Comparison of ENCODE assay signal across 22 cellular contexts in the genomic region with DNA sequence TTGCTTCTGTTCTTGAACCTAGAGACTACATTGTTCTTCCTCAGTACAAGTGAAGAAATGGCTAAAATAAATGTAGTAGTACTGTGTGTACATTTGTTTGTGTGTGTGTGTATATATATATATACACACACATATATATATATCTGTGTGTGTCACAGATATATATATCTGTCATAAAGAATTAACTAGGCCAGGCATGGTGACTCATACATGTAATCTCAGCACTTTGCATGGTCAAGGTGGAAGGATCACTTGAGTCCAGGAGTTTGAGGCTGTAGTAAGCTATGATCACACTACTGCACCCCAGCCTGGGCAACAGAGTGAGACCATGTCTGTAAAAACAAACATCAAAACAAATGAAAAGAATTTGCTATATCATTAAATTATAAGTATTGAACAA.
DNase-seq lines count a peak whose midpoint lies in the region; ATAC-seq, FAIRE-seq and TF ChIP-seq lines count a peak whose summit lies in the region.
"Had no signal": no experiment of that assay in that cellular context is flagged by ENCODE, and none has a peak within 500 bp of the region (broad histone marks: within the 10 kb centered on the region; RNA-seq: fewer than 3 reads in every experiment).

No MANE protein-coding gene starts in this region.

- H3K36me3 ChIP-seq in bronchial epithelial cell (ENCODE audit: control insufficient read depth, insufficient read depth, low read length) (no peaks in the 10 kb centered on the region), small intestine (ENCODE audit: control insufficient read depth in 2 of 2, insufficient read depth in 2 of 2, low read length in 2 of 2) (no peaks in the 10 kb centered on the region), H7 (replicated peaks; ENCODE audit: control insufficient read depth, insufficient read depth, low read length) (no peaks in the 10 kb centered on the region)
- H3K36me3 ChIP-seq: BLaER1 treated with 17β-estradiol and CSF1 and Interleukin-3, amounts not matched to agents 10 nM and 100 nM had no signal

- no peak for FAIRE-seq in bronchial epithelial cell (lab: Jason Lieb, UNC)
- FAIRE-seq in small intestine (lab: Jason Lieb, UNC) = no peak
- FAIRE-seq: A549, D721Med, GM12878, GM12892, GM18507 had no signal

- ATAC-seq in foreskin keratinocyte (peak; percentile 34), HG03442 (IDR thresholded peaks at IDR 0.05; ENCODE audit: unreplicated experiment) (no peak)
- ATAC-seq: A549; CD8-positive, alpha-beta T cell; GM12878 had no signal

- TF ChIP-seq CTCF in bronchial epithelial cell (IDR thresholded peaks at IDR 0.05; ENCODE audit: insufficient read depth, low read length, severe bottlenecking) = no peak
- no peak for TF ChIP-seq CTCF in foreskin keratinocyte (conservative IDR thresholded peaks at IDR 0.05)
- TF ChIP-seq CTCF in foreskin fibroblast (IDR thresholded peaks at IDR 0.05; ENCODE audit: low read depth, low read length) = no peak

- H3K9me3 ChIP-seq in small intestine (ENCODE audit: control insufficient read depth, low read depth) = no peaks in the 10 kb centered on the region
- H3K9me3 ChIP-seq: A549; BLaER1 treated with 17β-estradiol and CSF1 and Interleukin-3, amounts not matched to agents 10 nM and 100 nM; Caco-2 had no signal

- H3K27ac ChIP-seq in foreskin keratinocyte (no peak overlapping the region), small intestine (ENCODE audit: low read depth in 1 of 2, low read length in 1 of 2) (no peak overlapping the region)
- H3K27ac ChIP-seq: 22Rv1; A549; BLaER1 treated with 17β-estradiol and CSF1 and Interleukin-3, amounts not matched to agents 10 nM and 100 nM; C4-2B had no signal

- no peak overlapping the region for H3K4me3 ChIP-seq in bronchial epithelial cell (ENCODE audit: low read depth, low read length)
- no peak overlapping the region for H3K4me3 ChIP-seq in small intestine (ENCODE audit: low read depth in 1 of 2, low read length in 2 of 2)
- H3K4me3 ChIP-seq in foreskin fibroblast (ENCODE audit: low read depth in 1 of 2, low read length in 2 of 2) = no peak overlapping the region
- no peak overlapping the region for H3K4me3 ChIP-seq in H7 (ENCODE audit: insufficient read depth, low read depth, low read length)
- H3K4me3 ChIP-seq: A549; BLaER1 treated with 17β-estradiol and CSF1 and Interleukin-3, amounts not matched to agents 10 nM and 100 nM; GM12878 had no signal

- peak; percentile 8 for DNase-seq in ELR (ENCODE audit: low read depth)
- peak; percentile 18 for DNase-seq in bronchial epithelial cell (ENCODE audit: low read depth)
- no peak for DNase-seq in foreskin keratinocyte
- DNase-seq in small intestine = peak; percentile 18
- DNase-seq in foreskin fibroblast = no peak
- DNase-seq in H7 = no peak
- DNase-seq: AML-193; Caco-2; Calu3; CD4-positive, alpha-beta T cell; CD8-positive, alpha-beta T cell; DMS79 treated with DMSO at 0.1 percent for 48 hours; GDM1 had no signal

- H3K27me3 ChIP-seq in bronchial epithelial cell (ENCODE audit: control insufficient read depth, insufficient read depth, low read length) (no peaks in the 10 kb centered on the region), foreskin keratinocyte (no peaks in the 10 kb centered on the region), small intestine (ENCODE audit: control insufficient read depth in 2 of 2, insufficient read depth in 2 of 2, low read length in 2 of 2) (no peaks in the 10 kb centered on the region), H7 (ENCODE audit: control insufficient read depth, insufficient read depth, low read length) (no peaks in the 10 kb centered on the region)
- H3K27me3 ChIP-seq: BLaER1 treated with 17β-estradiol and CSF1 and Interleukin-3, amounts not matched to agents 10 nM and 100 nM had no signal

- H3K4me1 ChIP-seq in foreskin keratinocyte (no peaks in the 10 kb centered on the region), small intestine (ENCODE audit: control insufficient read depth in 2 of 2, insufficient read depth in 1 of 2, low read depth in 1 of 2, low read length in 1 of 2) (no peaks in the 10 kb centered on the region)
- H3K4me1 ChIP-seq: A549; BLaER1 treated with 17β-estradiol and CSF1 and Interleukin-3, amounts not matched to agents 10 nM and 100 nM; Caco-2 had no signal

Comparison
In these comparisons a context has a peak if more than half of its experiments do, and no peak if none do; other contexts are left out.
1. DNase-seq: peak in ELR (single experiment), bronchial epithelial cell (single experiment) and small intestine (single experiment); none in foreskin keratinocyte (0 of 2), foreskin fibroblast (0 of 2) and H7 (single experiment).